Comparison of ENCODE assay signal across 8 cellular contexts in genomic region chr2:74250189-74250631, GRCh38. TPM values are rescaled to one million over a fixed set of nuclear protein-coding genes. Genes with fewer than 3 reads are reported as not detected.
DNase-seq lines count a peak whose midpoint lies in the region; ATAC-seq and TF ChIP-seq lines count a peak whose summit lies in the region.

No MANE protein-coding gene starts in this region.

- H3K9me3 ChIP-seq in right lobe of liver = no peaks in the 10 kb centered on the region

- H3K27ac Mint-ChIP-seq in activated B cell treated with CpG ODN at 0.5 μM for 24 hours = no peak overlapping the region
- no peak overlapping the region for H3K27ac Mint-ChIP-seq in central memory CD8-positive, alpha-beta T cell (ENCODE audit: low read depth)

- H3K9me3 Mint-ChIP-seq in activated B cell treated with CpG ODN at 0.5 μM for 24 hours = no peaks in the 10 kb centered on the region
- H3K9me3 Mint-ChIP-seq in central memory CD8-positive, alpha-beta T cell = no peaks in the 10 kb centered on the region

- H3K4me3 ChIP-seq in right lobe of liver = no peak overlapping the region

- H3K27ac ChIP-seq in right lobe of liver = no peak overlapping the region

- no peak for TF ChIP-seq POLR2A in right lobe of liver (IDR thresholded peaks at IDR 0.05)

- H3K4me1 ChIP-seq in right lobe of liver = no peaks in the 10 kb centered on the region

- intact Hi-C loops in activated B cell treated with CpG ODN at 0.5 μM for 24 hours (cut with micrococcal nuclease) = loop anchor here (1.0 kb wide), 3 partner anchors 85 to 426 kb away; no protein-coding TSS in a partner anchor
- intact Hi-C loops in right lobe of liver (cut with DNase I) = loop anchor here in 1 of 2 donors (10.0 kb wide), 1 partner anchor 95 kb away; the partner anchor contains the start of gene SLC4A5

- CTCF ChIA-PET in activated B cell treated with CpG ODN at 0.5 μM for 24 hours (lab: Charles Lee) = interaction anchor here (0.6 to 2.9 kb wide), 29 partner anchors 8 to 427 kb away, joined by 3 to 81 read pairs (median 3); partner anchors contain the start of gene STAMBP

- H3K36me3 ChIP-seq in right lobe of liver = no peaks in the 10 kb centered on the region

- no peaks in the 10 kb centered on the region for H3K27me3 ChIP-seq in right lobe of liver

- TF ChIP-seq CTCF in activated B cell treated with CpG ODN at 0.5 μM for 24 hours (IDR thresholded peaks at IDR 0.05) = no peak
- peak; percentile 62 to 84 (median 82) for TF ChIP-seq CTCF in right lobe of liver (IDR thresholded peaks at IDR 0.05)

- DNase-seq in NCI-H2029 treated with DMSO at 0.1 percent for 48 hours (lab: John Stamatoyannopoulos, UW) (peak; percentile 7), NCI-H2029 (lab: John Stamatoyannopoulos, UW) (no peak), NAMALWA (ENCODE audit: low spot score) (peak; percentile 70), activated B cell treated with CpG ODN at 0.5 μM for 24 hours (peak; percentile 43), right lobe of liver (peak in 1 of 3 donors; percentile 39)
- peak; percentile 30 to 38 for DNase-seq in central memory CD8-positive, alpha-beta T cell (ENCODE audit: low spot score in 2 of 2)
- DNase-seq in stimulated activated CD8-positive, alpha-beta memory T cell treated with anti-CD3 and anti-CD28 coated beads, Interleukin-4, amount 100 ng/mL, for 1 hour (ENCODE audit: low read depth in 2 of 2, low spot score in 1 of 2) = peak; percentile 8 to 17

- H3K4me1 Mint-ChIP-seq in activated B cell treated with CpG ODN at 0.5 μM for 24 hours = peaks cover 2% of the 10 kb centered on the region
- peaks cover 5% of the 10 kb centered on the region for H3K4me1 Mint-ChIP-seq in central memory CD8-positive, alpha-beta T cell

- POLR2A ChIA-PET in activated B cell treated with CpG ODN at 0.5 μM for 24 hours (lab: Charles Lee) = interaction anchor here (0.5 to 1.9 kb wide), 7 partner anchors 71 to 1001 kb away, joined by 3 to 4 read pairs (median 3); partner anchors contain the start of genes BOLA3, MOB1A and TLX2

- no peaks in the 10 kb centered on the region for H3K27me3 Mint-ChIP-seq in activated B cell treated with CpG ODN at 0.5 μM for 24 hours
- no peaks in the 10 kb centered on the region for H3K27me3 Mint-ChIP-seq in central memory CD8-positive, alpha-beta T cell

- WGBS in right lobe of liver (ENCODE audit: insufficient coverage, low coverage, low lambda C conversion rate, missing lambda C conversion rate) = 12% methylated on average over 9 of the region's 10 CpGs

- ATAC-seq in activated B cell treated with CpG ODN at 0.5 μM for 24 hours (ENCODE audit: low read depth) (peak; percentile 64), right lobe of liver (peak; percentile 67 to 84 (median 81)), HG02642 (IDR thresholded peaks at IDR 0.05; ENCODE audit: poor library complexity, unreplicated experiment) (no peak)
- peak; percentile 56 for ATAC-seq in central memory CD8-positive, alpha-beta T cell (replicated peaks; ENCODE audit: extremely low read depth, poor library complexity, severe bottlenecking)

- H3K36me3 Mint-ChIP-seq in activated B cell treated with CpG ODN at 0.5 μM for 24 hours (ENCODE audit: low read depth) = no peaks in the 10 kb centered on the region
- H3K36me3 Mint-ChIP-seq in central memory CD8-positive, alpha-beta T cell (ENCODE audit: insufficient read depth) = peaks cover 8% of the 10 kb centered on the region

- H3K4me3 Mint-ChIP-seq in activated B cell treated with CpG ODN at 0.5 μM for 24 hours = no peak overlapping the region
- H3K4me3 Mint-ChIP-seq in central memory CD8-positive, alpha-beta T cell = no peak overlapping the region

RNA-seq across cellular contexts. Expression of gene MTHFD2, which starts 51.8 kb away (rescaled TPM):
- total RNA-seq in activated B cell treated with CpG ODN at 0.5 μM for 24 hours (135 and 150 TPM in 2 replicates), right lobe of liver (1 to 10 TPM in 5 of 6 experiments, under 1 TPM in 1; 0.31 to 7.4 (median 2.0) TPM)

Comparison
In these comparisons a context has a peak if more than half of its experiments do, and no peak if none do; other contexts are left out.
1. RNA of gene MTHFD2, which starts 51.8 kb away (total RNA-seq): 135 to 150 TPM in activated B cell treated with CpG ODN at 0.5 μM for 24 hours; 0.31 to 7.4 TPM in right lobe of liver; every median in the first group is over 10 times any median in the second.